ENCODE assay signal across 22 cellular contexts in genomic region chr7:148572067-148572522, GRCh38. TPM values are rescaled to one million over a fixed set of nuclear protein-coding genes. Genes with fewer than 3 reads are reported as not detected.
"Had no signal": no experiment of that assay in that cellular context is flagged by ENCODE, and none has a peak within 500 bp of the region (broad histone marks: within the 10 kb centered on the region; RNA-seq: fewer than 3 reads in every experiment).

No MANE protein-coding gene starts in this region.

- H3K9me3 Mint-ChIP-seq: activated naive CD4-positive, alpha-beta T cell treated with anti-CD3 and anti-CD28 coated beads, Interleukin-2, amount 50 U/mL, for 72 hours; natural killer cell; stimulated activated naive CD8-positive, alpha-beta T cell treated with anti-CD3 and anti-CD28 coated beads, Interleukin-15, Interleukin-2, amounts not matched to agents 100 ng/mL and 50 ng/mL, for 24 hours; type B pancreatic cell had no signal

- DNase-seq: activated CD4-positive, alpha-beta T cell treated with anti-CD3 and anti-CD28 coated beads, Interleukin-2, amount 50 U/mL, for 4 hours; activated gamma-delta T cell; cerebellar nuclear complex; cortex of kidney; erythroblast; foreskin melanocyte; glutamatergic neuron; hypothalamus; natural killer cell; right lobe of liver; small intestine; stimulated activated CD4-positive, alpha-beta T cell treated with anti-CD3 and anti-CD28 coated beads, Interleukin-15, amount 100 ng/mL, for 24 hours; stimulated activated CD4-positive, alpha-beta T cell treated with anti-CD3 and anti-CD28 coated beads, Interleukin-2, amount 100 ng/mL, for 48 hours; WERI-Rb-1 had no signal

- H3K27me3 Mint-ChIP-seq: type B pancreatic cell had no signal

- H3K27ac Mint-ChIP-seq: activated naive CD4-positive, alpha-beta T cell treated with anti-CD3 and anti-CD28 coated beads, Interleukin-2, amount 50 U/mL, for 72 hours; natural killer cell; stimulated activated naive CD8-positive, alpha-beta T cell treated with anti-CD3 and anti-CD28 coated beads, Interleukin-15, Interleukin-2, amounts not matched to agents 100 ng/mL and 50 ng/mL, for 24 hours; type B pancreatic cell had no signal

- ATAC-seq: activated naive CD4-positive, alpha-beta T cell treated with anti-CD3 and anti-CD28 coated beads, Interleukin-2, amount 50 U/mL, for 72 hours; natural killer cell; right lobe of liver had no signal

- H3K4me3 ChIP-seq: lung, right lobe of liver had no signal

- H3K36me3 Mint-ChIP-seq: activated naive CD4-positive, alpha-beta T cell treated with anti-CD3 and anti-CD28 coated beads, Interleukin-2, amount 50 U/mL, for 72 hours; natural killer cell; type B pancreatic cell had no signal

- H3K9me3 ChIP-seq: neutrophil, right lobe of liver had no signal

- H3K79me2 ChIP-seq: parathyroid adenoma had no signal

- H3K27ac ChIP-seq: neutrophil, parathyroid adenoma, right lobe of liver, WERI-Rb-1 had no signal

- H3K4me3 Mint-ChIP-seq: natural killer cell; stimulated activated naive CD8-positive, alpha-beta T cell treated with anti-CD3 and anti-CD28 coated beads, Interleukin-15, Interleukin-2, amounts not matched to agents 100 ng/mL and 50 ng/mL, for 24 hours; type B pancreatic cell had no signal

- H3K9ac ChIP-seq: parathyroid adenoma had no signal

- H3K27me3 ChIP-seq: neutrophil, right lobe of liver had no signal

- H2AFZ ChIP-seq: parathyroid adenoma had no signal

- H3K4me1 ChIP-seq: parathyroid adenoma had no signal

- H3K36me3 ChIP-seq: neutrophil, right lobe of liver, WERI-Rb-1 had no signal

RNA-seq across cellular contexts. Expression of gene C7orf33, which starts 18.5 kb away (rescaled TPM):
- total RNA-seq: activated naive CD4-positive, alpha-beta T cell treated with anti-CD3 and anti-CD28 coated beads, Interleukin-2, amount 50 U/mL, for 72 hours; bronchial epithelial cell; lung; natural killer cell; right lobe of liver had no signal
- polyA plus RNA-seq: keratinocyte, lung, small intestine had no signal
